ENCODE assay signal across 17 cellular contexts in the genomic region with DNA sequence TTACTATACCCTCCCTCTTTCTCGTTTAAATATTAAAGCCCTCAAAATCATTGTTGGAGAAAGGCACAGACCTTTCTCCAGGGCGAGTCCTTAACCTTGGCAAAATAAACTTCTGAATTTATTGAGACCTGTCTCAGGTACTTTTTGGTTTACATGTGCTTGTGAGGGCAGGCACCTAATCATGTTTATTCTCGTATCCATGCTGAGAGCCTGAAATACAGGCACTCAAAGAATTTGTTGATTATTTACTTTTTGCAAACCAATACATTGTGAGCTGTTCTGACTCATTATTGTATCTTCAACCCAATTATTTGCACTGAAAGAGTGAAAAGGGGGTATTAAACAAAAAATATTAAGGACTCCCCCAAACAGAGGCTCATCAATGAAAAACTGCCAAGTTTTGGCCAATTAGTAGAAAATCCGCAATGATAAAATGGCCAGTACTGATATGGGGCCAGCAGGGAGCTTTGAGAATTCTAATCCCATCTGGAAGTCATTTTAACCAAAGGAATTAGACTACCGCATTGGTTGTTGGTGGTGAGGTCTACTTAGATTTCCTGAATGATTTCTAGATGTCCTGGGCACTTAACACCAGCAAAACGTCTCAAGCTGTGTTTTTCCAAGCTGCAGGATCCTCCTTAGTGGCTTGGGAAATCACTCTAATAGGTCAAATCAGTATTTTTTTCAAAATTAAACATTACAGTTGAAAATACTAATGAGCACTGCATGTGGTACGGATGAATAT.
DNase-seq lines count a peak whose midpoint lies in the region; ATAC-seq, FAIRE-seq and TF ChIP-seq lines count a peak whose summit lies in the region.
"Had no signal": no experiment of that assay in that cellular context is flagged by ENCODE, and none has a peak within 500 bp of the region (broad histone marks: within the 10 kb centered on the region; RNA-seq: fewer than 3 reads in every experiment).

No MANE protein-coding gene starts in this region.

- in situ Hi-C loops in Panc1 (cut with HindIII; ENCODE audit: low pct_unique_long_range_greater_than_20kb, low sequenced_read_pairs): no loop called here

- DNase-seq in Panc1 (ENCODE audit: low read depth, low spot score) (no peak), renal cortical epithelial cell (ENCODE audit: low read depth) (peak; percentile 30), HK-2 (ENCODE audit: unreplicated experiment) (no peak), NCI-H2081 treated with DMSO at 0.1 percent for 48 hours (lab: John Stamatoyannopoulos, UW) (no peak), sigmoid colon (no peak)
- DNase-seq: activated CD4-positive, alpha-beta T cell treated with anti-CD3 and anti-CD28 coated beads for 48 hours; activated naive CD4-positive, alpha-beta T cell treated with anti-CD3 and anti-CD28 coated beads, Interleukin-2, amount 10 ng/mL, durations not matched to agents 7 days and 5 days; body of pancreas; CD4-positive, alpha-beta memory T cell; DND-41; left ventricle myocardium superior; posterior cingulate gyrus; SJCRH30; stimulated activated naive CD4-positive, alpha-beta T cell treated with Interleukin-2 at 50 U/mL for 16 hours; trophoblast cell had no signal

- H3K27ac ChIP-seq in Panc1 (ENCODE audit: low read length) (peak overlapping the region; percentile 97), sigmoid colon (no peak overlapping the region)
- H3K27ac ChIP-seq: body of pancreas, SJCRH30 had no signal

- no peaks in the 10 kb centered on the region for H3K27me3 ChIP-seq in Panc1 (ENCODE audit: control insufficient read depth, insufficient read depth, low read length)
- H3K27me3 ChIP-seq in sigmoid colon: no peaks in the 10 kb centered on the region
- H3K27me3 ChIP-seq: body of pancreas, SJCRH30 had no signal

- POLR2A ChIA-PET in Panc1 (lab: Charles Lee): interaction anchor here (0.5 kb wide), 1 partner anchor 182 kb away, joined by 3 read pairs; no protein-coding TSS in a partner anchor

- peak; percentile 99 for FAIRE-seq in G401.6 (lab: Jason Lieb, UNC)

- TF ChIP-seq EP300 in sigmoid colon (IDR thresholded peaks at IDR 0.05): no peak

- H3K4me3 ChIP-seq in Panc1 (ENCODE audit: low read depth in 2 of 2, low read length in 2 of 2) (no peak overlapping the region), sigmoid colon (no peak overlapping the region)
- H3K4me3 ChIP-seq: body of pancreas, SJCRH30 had no signal

- no peak for TF ChIP-seq POLR2A in sigmoid colon (IDR thresholded peaks at IDR 0.05)

- TF ChIP-seq CTCF in Panc1 (IDR thresholded peaks at IDR 0.05): no peak
- TF ChIP-seq CTCF in sigmoid colon (IDR thresholded peaks at IDR 0.05): no peak

- BruUV-seq in Panc1 (replicated peaks; lab: Mats Ljungman, UMichigan): no TSS peak

- intact Hi-C loops in Panc1 (cut with micrococcal nuclease; ENCODE audit: unreplicated experiment) (loop anchor here (10.0 kb wide), 1 partner anchor 484 kb away; the partner anchor contains the start of gene ADM), sigmoid colon (cut with DNase I) (no loop called here)

- H3K36me3 ChIP-seq in Panc1 (ENCODE audit: control insufficient read depth, insufficient read depth, low read length): no peaks in the 10 kb centered on the region
- peaks cover 0 to 4% (median 0%) of the 10 kb centered on the region in 4 donors for H3K36me3 ChIP-seq in sigmoid colon

- 81 to 87% methylated on average over 7 of the region's 7 CpGs for WGBS in sigmoid colon, 2 donors

- peaks cover 56% of the 10 kb centered on the region for H3K4me1 ChIP-seq in Panc1 (ENCODE audit: control insufficient read depth, insufficient read depth, low read length)
- H3K4me1 ChIP-seq in sigmoid colon: no peaks in the 10 kb centered on the region
- H3K4me1 ChIP-seq: SJCRH30 had no signal

- H3K9me3 ChIP-seq in Panc1 (ENCODE audit: control insufficient read depth, insufficient read depth, low read depth, low read length) (no peaks in the 10 kb centered on the region), sigmoid colon (no peaks in the 10 kb centered on the region)
- H3K9me3 ChIP-seq: body of pancreas, SJCRH30 had no signal

- CTCF ChIA-PET in Panc1 (lab: Charles Lee): no interaction called here

- ATAC-seq in Panc1 (peak; percentile 79), esophagus mucosa (peak; percentile 31)
- ATAC-seq: body of pancreas had no signal
